Comparison of ENCODE assay signal across 10 cellular contexts in genomic region chrX:112851161-112851779, GRCh38. TPM values are rescaled to one million over a fixed set of nuclear protein-coding genes. Genes with fewer than 3 reads are reported as not detected.
DNase-seq lines count a peak whose midpoint lies in the region; ATAC-seq and TF ChIP-seq lines count a peak whose summit lies in the region.
"Had no signal": no experiment of that assay in that cellular context is flagged by ENCODE, and none has a peak within 500 bp of the region (broad histone marks: within the 10 kb centered on the region; RNA-seq: fewer than 3 reads in every experiment).

No MANE protein-coding gene starts in this region.

- peak; percentile 90 for ATAC-seq in GM18519 (IDR thresholded peaks at IDR 0.05; ENCODE audit: low FRiP score, unreplicated experiment)
- ATAC-seq in GM21526 (IDR thresholded peaks at IDR 0.05; ENCODE audit: low FRiP score, unreplicated experiment): peak; percentile 95
- ATAC-seq in HG03432 (IDR thresholded peaks at IDR 0.05; ENCODE audit: unreplicated experiment): peak; percentile 90
- ATAC-seq: HCT116 had no signal

- TF ChIP-seq CTCF in osteocyte (IDR thresholded peaks at IDR 0.05): no peak

- peaks cover 36% of the 10 kb centered on the region for H3K27me3 Mint-ChIP-seq in osteocyte (ENCODE audit: unreplicated experiment)

- H3K27ac Mint-ChIP-seq in osteocyte (ENCODE audit: unreplicated experiment): no peak overlapping the region

- H3K4me3 Mint-ChIP-seq in osteocyte (ENCODE audit: unreplicated experiment): no peak overlapping the region

- no peaks in the 10 kb centered on the region for H3K9me3 Mint-ChIP-seq in osteocyte (ENCODE audit: unreplicated experiment)

- peaks cover 19% of the 10 kb centered on the region for H3K4me1 Mint-ChIP-seq in osteocyte (ENCODE audit: unreplicated experiment)

- peak; percentile 91 for DNase-seq in islet precursor cell
- DNase-seq in osteocyte (ENCODE audit: extremely low spot score, unreplicated experiment): no peak
- no peak for DNase-seq in activated effector memory CD4-positive, alpha-beta T cell treated with anti-CD3 and anti-CD28 coated beads, Interleukin-2, amount 50 U/mL, for 16 hours
- no peak for DNase-seq in AG08396 (ENCODE audit: low spot score)
- DNase-seq in HuH-7.5 (ENCODE audit: low spot score): no peak
- DNase-seq: central memory CD4-positive, alpha-beta T cell had no signal

- H3K36me3 Mint-ChIP-seq in osteocyte (ENCODE audit: unreplicated experiment): no peaks in the 10 kb centered on the region

RNA-seq across cellular contexts. Expression of gene AMOT, which starts 10.6 kb away (rescaled TPM):
- 6.7 and 7.2 TPM in 2 replicates for total RNA-seq in osteocyte
